ENCODE assay signal across 1 cellular context in genomic region chr22:22110548-22111266, GRCh38.
TF ChIP-seq lines count a peak whose summit lies in the region.

No MANE protein-coding gene starts in this region.

TF ChIP-seq in H1, 55 proteins besides CTCF, POLR2A, EP300 and RAD21 (continued from another document):
- no peak for TF ChIP-seq CTBP2 (IDR thresholded peaks at IDR 0.05; ENCODE audit: borderline replicate concordance, insufficient read depth, insufficient read length, low read length)
- no peak for TF ChIP-seq JUN (IDR thresholded peaks at IDR 0.05; ENCODE audit: low read depth, low read length)
- TF ChIP-seq JUND (IDR thresholded peaks at IDR 0.05; ENCODE audit: low read length), result no peak
